ENCODE assay signal across 8 cellular contexts in the genomic region with DNA sequence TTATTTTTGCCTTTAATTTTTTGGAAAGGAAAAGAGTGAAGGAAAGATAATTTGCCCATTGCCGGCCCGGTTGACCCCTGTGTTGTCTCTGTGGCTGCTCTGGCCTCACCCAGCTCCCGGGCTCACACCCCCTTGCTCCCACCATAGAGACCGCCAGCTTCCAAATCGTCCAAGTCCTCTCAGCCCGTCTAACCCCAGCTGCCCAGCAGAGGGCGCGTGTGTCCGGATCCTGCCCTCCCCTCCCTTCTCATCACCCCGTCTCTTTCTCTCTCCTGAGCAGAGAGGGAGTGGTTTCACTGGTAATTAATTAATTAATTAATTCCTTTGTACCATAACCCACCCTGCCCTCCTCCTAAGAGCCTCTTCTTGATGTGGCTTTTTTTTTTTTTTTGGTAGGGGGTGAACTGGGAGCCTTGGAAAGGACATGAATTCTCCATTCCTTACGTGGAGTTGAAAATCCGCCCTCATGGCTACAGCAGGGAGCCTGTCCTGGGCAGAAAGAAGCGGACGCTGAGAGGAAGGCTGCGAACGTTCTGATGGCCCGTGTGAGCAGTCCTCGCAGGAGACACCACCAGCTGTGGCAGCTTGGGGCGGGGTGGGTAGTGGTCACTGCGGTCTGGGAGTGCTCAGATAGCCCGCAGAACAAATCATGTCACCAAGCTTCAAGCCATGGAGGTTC. TPM values are rescaled to one million over a fixed set of nuclear protein-coding genes. Genes with fewer than 3 reads are reported as not detected.
DNase-seq lines count a peak whose midpoint lies in the region; ATAC-seq and TF ChIP-seq lines count a peak whose summit lies in the region.

No MANE protein-coding gene starts in this region.

- peaks cover 24% of the 10 kb centered on the region for H3K27me3 Mint-ChIP-seq in activated B cell treated with CpG ODN at 0.5 μM for 24 hours

- no TSS peak for BruUV-seq in mammary epithelial cell (replicated peaks; lab: Mats Ljungman, UMichigan)

- no peaks in the 10 kb centered on the region for H3K36me3 Mint-ChIP-seq in activated B cell treated with CpG ODN at 0.5 μM for 24 hours (ENCODE audit: low read depth)

- H3K9me3 Mint-ChIP-seq in activated B cell treated with CpG ODN at 0.5 μM for 24 hours = no peaks in the 10 kb centered on the region

- H3K36me3 ChIP-seq in HEK293 (ENCODE audit: control insufficient read depth in 2 of 2, insufficient read depth in 1 of 2, low read length in 2 of 2) = no peaks in the 10 kb centered on the region
- no peaks in the 10 kb centered on the region for H3K36me3 ChIP-seq in mammary epithelial cell (ENCODE audit: insufficient read depth, low read length)
- no peaks in the 10 kb centered on the region for H3K36me3 ChIP-seq in kidney epithelial cell (ENCODE audit: control insufficient read depth, insufficient read depth, low read length)

- no peak overlapping the region for H3K4me3 Mint-ChIP-seq in activated B cell treated with CpG ODN at 0.5 μM for 24 hours

- H4K20me1 ChIP-seq in mammary epithelial cell (ENCODE audit: insufficient read depth, low read length) = no peaks in the 10 kb centered on the region

- H3K4me3 ChIP-seq in HEK293 (ENCODE audit: low read depth, low read length) = no peak overlapping the region
- no peak overlapping the region for H3K4me3 ChIP-seq in mammary epithelial cell (replicated peaks in 1 of 3; ENCODE audit: insufficient read depth in 1 of 3, low read depth in 2 of 3, low read length in 3 of 3)
- no peak overlapping the region for H3K4me3 ChIP-seq in kidney epithelial cell (ENCODE audit: low read depth, low read length)

- H3K9me3 ChIP-seq in HEK293 (ENCODE audit: control insufficient read depth, insufficient read depth, low read depth, low read length) (no peaks in the 10 kb centered on the region), mammary epithelial cell (replicated peaks; ENCODE audit: insufficient read depth, low read length) (no peaks in the 10 kb centered on the region)

- H3K27ac ChIP-seq in HEK293 (ENCODE audit: extremely low read depth, low read depth, low read length) = no peak overlapping the region
- no peak overlapping the region for H3K27ac ChIP-seq in mammary epithelial cell (ENCODE audit: insufficient read depth, low read depth, low read length)

- no peak overlapping the region for H3K27ac Mint-ChIP-seq in activated B cell treated with CpG ODN at 0.5 μM for 24 hours

- intact Hi-C loops in activated B cell treated with CpG ODN at 0.5 μM for 24 hours (cut with micrococcal nuclease) (loop anchor here (1.0 kb wide), 1 partner anchor 117 kb away; no protein-coding TSS in a partner anchor), mammary epithelial cell (cut with micrococcal nuclease) (loop anchor here (1.0 kb wide), 1 partner anchor 117 kb away; no protein-coding TSS in a partner anchor)

- no peak overlapping the region for H3K9ac ChIP-seq in mammary epithelial cell (ENCODE audit: insufficient read depth, low read length)

- CTCF ChIA-PET in HEK293 (lab: Yijun Ruan, JAX) = interaction anchor here (0.5 to 4.5 kb wide), 46 partner anchors 9 to 1059 kb away, joined by 3 to 43 read pairs (median 4); no protein-coding TSS in a partner anchor
- CTCF ChIA-PET in activated B cell treated with CpG ODN at 0.5 μM for 24 hours (lab: Charles Lee) = interaction anchor here (0.6 to 9.3 kb wide), 17 partner anchors 9 to 1767 kb away, joined by 3 to 252 read pairs (median 4); no protein-coding TSS in a partner anchor
- CTCF ChIA-PET in mammary epithelial cell (lab: Charles Lee; ENCODE audit: low non-redundant PET) = interaction anchor here (0.6 to 1.2 kb wide), 4 partner anchors 8 to 216 kb away, joined by 3 to 35 read pairs (median 5); no protein-coding TSS in a partner anchor

- DNase-seq in DMS53 (lab: John Stamatoyannopoulos, UW) (peak; percentile 83), NCI-H2171 (lab: John Stamatoyannopoulos, UW) (peak; percentile 30), activated B cell treated with CpG ODN at 0.5 μM for 24 hours (peak; percentile 63), mammary epithelial cell (peak; percentile 33), kidney epithelial cell (ENCODE audit: low read depth) (no peak)
- peak; percentile 72 for DNase-seq in stimulated activated CD4-positive, alpha-beta T cell treated with anti-CD3 and anti-CD28 coated beads, Interleukin-4, amount 100 ng/mL, for 24 hours

- dilution Hi-C loops in mammary epithelial cell (cut with HindIII; ENCODE audit: low sequenced_read_pairs) = no loop called here

- in situ Hi-C loops in mammary epithelial cell (cut with MboI; ENCODE audit: low sequenced_read_pairs in 2 of 2) = no loop called here

- WGBS in mammary epithelial cell (ENCODE audit: low coverage, missing lambda C conversion rate) = 31% methylated on average over 18 of the region's 21 CpGs

- POLR2A ChIA-PET in HEK293 (lab: Yijun Ruan, JAX) = interaction anchor here (0.7 kb wide), 1 partner anchor 312 kb away, joined by 4 read pairs; no protein-coding TSS in a partner anchor
- POLR2A ChIA-PET in activated B cell treated with CpG ODN at 0.5 μM for 24 hours (lab: Charles Lee) = no interaction called here

- H3K4me1 ChIP-seq in HEK293 (ENCODE audit: control insufficient read depth, insufficient read depth, low read length) (no peaks in the 10 kb centered on the region), mammary epithelial cell (ENCODE audit: insufficient read depth, low read length) (peaks cover 19% of the 10 kb centered on the region)

- peak overlapping the region; percentile 53 for H3K4me2 ChIP-seq in mammary epithelial cell (ENCODE audit: insufficient read depth, low read depth, low read length)

- TF ChIP-seq CTCF in HEK293 (tag by site-specific recombination; IDR thresholded peaks at IDR 0.05) (peak; percentile 85), activated B cell treated with CpG ODN at 0.5 μM for 24 hours (IDR thresholded peaks at IDR 0.05) (no peak), mammary epithelial cell (conservative IDR thresholded peaks at IDR 0.05 in 1 of 2, IDR thresholded peaks at IDR 0.05 in 1 of 2; ENCODE audit: extremely low read depth in 1 of 2, insufficient read depth in 1 of 2, low read depth in 1 of 2, low read length in 2 of 2) (peak; percentile 82 to 95), kidney epithelial cell (IDR thresholded peaks at IDR 0.05; ENCODE audit: insufficient read depth, low read length, poor library complexity, severe bottlenecking) (peak; percentile 96)

- H3K79me2 ChIP-seq in mammary epithelial cell (ENCODE audit: insufficient read depth, low read length) = no peaks in the 10 kb centered on the region

- H3K4me1 Mint-ChIP-seq in activated B cell treated with CpG ODN at 0.5 μM for 24 hours = peaks cover 15% of the 10 kb centered on the region

- peak overlapping the region; percentile 43 for H2AFZ ChIP-seq in mammary epithelial cell (ENCODE audit: low read depth, low read length)

- peak; percentile 92 for ATAC-seq in activated B cell treated with CpG ODN at 0.5 μM for 24 hours (ENCODE audit: low read depth)
- ATAC-seq in HG03196 (IDR thresholded peaks at IDR 0.05; ENCODE audit: unreplicated experiment) = no peak

- H3K27me3 ChIP-seq in mammary epithelial cell (ENCODE audit: insufficient read depth, low read length) = no peaks in the 10 kb centered on the region
- peaks cover 6% of the 10 kb centered on the region for H3K27me3 ChIP-seq in kidney epithelial cell (ENCODE audit: control insufficient read depth, insufficient read depth, low read length)

TF ChIP-seq in HEK293, 187 proteins besides CTCF, POLR2A, EP300 and RAD21:
- TF ChIP-seq ZNF654 (tag by site-specific recombination; IDR thresholded peaks at IDR 0.05; ENCODE audit: low read depth) (peak; percentile 51), ZNF391 (tag by site-specific recombination; IDR thresholded peaks at IDR 0.05; ENCODE audit: borderline replicate concordance, low read depth) (no peak), ZNF623 (tag by site-specific recombination; IDR thresholded peaks at IDR 0.05) (no peak), ZNF366 (tag by site-specific recombination; conservative IDR thresholded peaks at IDR 0.05) (peak; percentile 29; the same call in 1 of the 2 replicates), ZNF664 (tag by site-specific recombination; IDR thresholded peaks at IDR 0.05) (no peak), ZNF2 (tag by site-specific recombination; IDR thresholded peaks at IDR 0.05) (peak; percentile 79), ZBTB17 (tag by site-specific recombination; IDR thresholded peaks at IDR 0.05) (peak; percentile 37; the same call in 1 of the 2 replicates)
- TF ChIP-seq, protein P1, sequence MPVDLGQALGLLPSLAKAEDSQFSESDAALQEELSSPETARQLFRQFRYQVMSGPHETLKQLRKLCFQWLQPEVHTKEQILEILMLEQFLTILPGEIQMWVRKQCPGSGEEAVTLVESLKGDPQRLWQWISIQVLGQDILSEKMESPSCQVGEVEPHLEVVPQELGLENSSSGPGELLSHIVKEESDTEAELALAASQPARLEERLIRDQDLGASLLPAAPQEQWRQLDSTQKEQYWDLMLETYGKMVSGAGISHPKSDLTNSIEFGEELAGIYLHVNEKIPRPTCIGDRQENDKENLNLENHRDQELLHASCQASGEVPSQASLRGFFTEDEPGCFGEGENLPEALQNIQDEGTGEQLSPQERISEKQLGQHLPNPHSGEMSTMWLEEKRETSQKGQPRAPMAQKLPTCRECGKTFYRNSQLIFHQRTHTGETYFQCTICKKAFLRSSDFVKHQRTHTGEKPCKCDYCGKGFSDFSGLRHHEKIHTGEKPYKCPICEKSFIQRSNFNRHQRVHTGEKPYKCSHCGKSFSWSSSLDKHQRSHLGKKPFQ (tag by site-specific recombination; IDR thresholded peaks at IDR 0.05) = peak; percentile 70

RNA-seq across cellular contexts. Expression of a gene that starts 45.9 kb away (rescaled TPM):
- total RNA-seq in activated B cell treated with CpG ODN at 0.5 μM for 24 hours (55.5 and 57.2 TPM in 2 replicates), mammary epithelial cell (10 to 100 TPM; 34.3 to 75.0 TPM), kidney epithelial cell (9.7 and 15.7 TPM in 2 replicates)
- polyA plus RNA-seq in mammary epithelial cell = 87.6 TPM
- polyA minus RNA-seq in mammary epithelial cell = 83.3 TPM
